ENCODE assay signal across 18 cellular contexts in genomic region chr11:8692417-8692816, GRCh38. TPM values are rescaled to one million over a fixed set of nuclear protein-coding genes. Genes with fewer than 3 reads are reported as not detected.
DNase-seq lines count a peak whose midpoint lies in the region; ATAC-seq and TF ChIP-seq lines count a peak whose summit lies in the region.
"Had no signal": no experiment of that assay in that cellular context is flagged by ENCODE, and none has a peak within 500 bp of the region (broad histone marks: within the 10 kb centered on the region; RNA-seq: fewer than 3 reads in every experiment).

No MANE protein-coding gene starts in this region.

- no peak overlapping the region for H3K9ac ChIP-seq in endodermal cell (ENCODE audit: extremely low read depth, low read length, poor library complexity, severe bottlenecking)

- peak; percentile 5 for DNase-seq in activated CD4-positive, CD25-positive, alpha-beta regulatory T cell treated with anti-CD3 and anti-CD28 coated beads, Interleukin-2, amount 50 U/mL, for 72 hours
- DNase-seq in activated CD4-positive, CD25-positive, alpha-beta regulatory T cell (lab: John Stamatoyannopoulos, UW) = no peak
- DNase-seq in T-helper 17 cell (no peak), endodermal cell (peak; percentile 44), osteoblast (ENCODE audit: insufficient read length, low spot score, missing footprints) (peak; percentile 52), NCI-H2171 treated with DMSO at 0.1 percent for 48 hours (lab: John Stamatoyannopoulos, UW) (no peak), NCI-H1930 (lab: John Stamatoyannopoulos, UW) (no peak)
- no peak for DNase-seq in effector memory CD4-positive, alpha-beta T cell
- DNase-seq: GDM1, GOT3, Karpas-422, MG63, NCI-H1092 treated with DMSO at 0.1 percent for 48 hours, NCI-H1694, NCI-H2107, NCI-H226, NCI-H524 treated with DMSO at 0.1 percent for 48 hours had no signal

- H3K79me2 ChIP-seq in osteoblast (ENCODE audit: insufficient read depth, low read length) = peaks cover 4% of the 10 kb centered on the region

- H3K27me3 ChIP-seq in endodermal cell (ENCODE audit: control insufficient read depth, insufficient read depth, low read length, poor library complexity, severe bottlenecking) (no peaks in the 10 kb centered on the region), osteoblast (ENCODE audit: insufficient read depth, low read length) (no peaks in the 10 kb centered on the region)
- H3K27me3 ChIP-seq in effector memory CD4-positive, alpha-beta T cell (replicated peaks; ENCODE audit: control insufficient read depth, insufficient read depth, low read length, poor library complexity, severe bottlenecking) = no peaks in the 10 kb centered on the region
- H3K27me3 ChIP-seq: MG63 had no signal

- H3K36me3 Mint-ChIP-seq in T-helper 17 cell (ENCODE audit: low read depth) (peaks cover 2% of the 10 kb centered on the region), endodermal cell (ENCODE audit: low read depth) (peaks cover 69% of the 10 kb centered on the region)

- H3K27ac ChIP-seq in endodermal cell (ENCODE audit: low read depth, low read length) (no peak overlapping the region), osteoblast (ENCODE audit: low read depth, low read length) (peak overlapping the region; percentile 80)
- H3K27ac ChIP-seq in effector memory CD4-positive, alpha-beta T cell (ENCODE audit: insufficient read depth, low read length, poor library complexity, severe bottlenecking) = no peak overlapping the region
- H3K27ac ChIP-seq: 22Rv1 had no signal

- no peak for ATAC-seq in T-helper 17 cell

- no peaks in the 10 kb centered on the region for H4K20me1 ChIP-seq in osteoblast (ENCODE audit: insufficient read depth, low read length)

- H3K4me3 Mint-ChIP-seq in T-helper 17 cell = no peak overlapping the region
- H3K4me3 Mint-ChIP-seq in endodermal cell = no peak overlapping the region

- 94 to 100% methylated on average over 2 of the region's 3 CpGs for WGBS in endodermal cell (ENCODE audit: insufficient coverage in 1 of 2, insufficient read length in 1 of 2), 2 experiments

- H3K9me3 ChIP-seq in T-helper 17 cell (ENCODE audit: control insufficient read depth, low read length, poor library complexity, severe bottlenecking) (no peaks in the 10 kb centered on the region), endodermal cell (ENCODE audit: control insufficient read depth, low read length) (no peaks in the 10 kb centered on the region), osteoblast (ENCODE audit: low read depth, low read length) (no peaks in the 10 kb centered on the region)
- no peaks in the 10 kb centered on the region for H3K9me3 ChIP-seq in effector memory CD4-positive, alpha-beta T cell (ENCODE audit: control insufficient read depth, low read length)
- H3K9me3 ChIP-seq: MG63 had no signal

- H3K4me1 ChIP-seq in endodermal cell (ENCODE audit: control insufficient read depth, insufficient read depth, low read length) (peaks cover 3% of the 10 kb centered on the region), osteoblast (ENCODE audit: insufficient read depth, low read length) (peaks cover 38% of the 10 kb centered on the region)
- peaks cover 12% of the 10 kb centered on the region for H3K4me1 ChIP-seq in effector memory CD4-positive, alpha-beta T cell (ENCODE audit: control insufficient read depth, insufficient read depth, low read length, poor library complexity, severe bottlenecking)

- TF ChIP-seq CTCF in endodermal cell (conservative IDR thresholded peaks at IDR 0.05) = no peak
- TF ChIP-seq CTCF in osteoblast (IDR thresholded peaks at IDR 0.05; ENCODE audit: extremely low read depth, low read depth, low read length) = no peak

- H3K27ac Mint-ChIP-seq in T-helper 17 cell = peak overlapping the region; percentile 27
- H3K27ac Mint-ChIP-seq in endodermal cell = peak overlapping the region; percentile 53

- H3K9me3 Mint-ChIP-seq in endodermal cell = no peaks in the 10 kb centered on the region

- H3K36me3 ChIP-seq in endodermal cell (ENCODE audit: control insufficient read depth, insufficient read depth, low read length) = peaks cover 80% of the 10 kb centered on the region
- H3K36me3 ChIP-seq in osteoblast (ENCODE audit: insufficient read depth, low read length) = peaks cover 64% of the 10 kb centered on the region
- H3K36me3 ChIP-seq in effector memory CD4-positive, alpha-beta T cell (ENCODE audit: control insufficient read depth, insufficient read depth, low read length) = no peaks in the 10 kb centered on the region

- peaks cover 28% of the 10 kb centered on the region for H3K4me1 Mint-ChIP-seq in T-helper 17 cell
- H3K4me1 Mint-ChIP-seq in endodermal cell = peaks cover 26% of the 10 kb centered on the region

- no peak overlapping the region for H3K4me3 ChIP-seq in endodermal cell (ENCODE audit: low read length)
- no peak overlapping the region for H3K4me3 ChIP-seq in osteoblast (ENCODE audit: insufficient read depth, low read length)
- no peak overlapping the region for H3K4me3 ChIP-seq in effector memory CD4-positive, alpha-beta T cell (ENCODE audit: insufficient read depth, low read depth, low read length, poor library complexity, severe bottlenecking)
- H3K4me3 ChIP-seq: MG63 had no signal

- H2AFZ ChIP-seq in osteoblast (ENCODE audit: low read length) = no peak overlapping the region

- H3K27me3 Mint-ChIP-seq in T-helper 17 cell = no peaks in the 10 kb centered on the region
- H3K27me3 Mint-ChIP-seq in endodermal cell (ENCODE audit: insufficient read depth) = no peaks in the 10 kb centered on the region

- no peak overlapping the region for H3K4me2 ChIP-seq in osteoblast (ENCODE audit: insufficient read depth, low read length)

RNA-seq across cellular contexts. Expression of gene RPL27A, which starts 9.8 kb away (rescaled TPM):
- 1,000 to 10,000 TPM; 1,682 to 1,804 TPM for total RNA-seq in T-helper 17 cell
- total RNA-seq in endodermal cell = 1,000 to 10,000 TPM; 1,114 to 1,791 TPM
- 2,532 TPM for polyA plus RNA-seq in endodermal cell (2013, experiment 1 of 2)
- 2,350 TPM for polyA plus RNA-seq in endodermal cell (2013, experiment 2 of 2)
- 710 and 869 TPM in 2 replicates for total RNA-seq in osteoblast

RNA-seq across cellular contexts. Expression of gene TRIM66, which starts 10.0 kb away (rescaled TPM):
- total RNA-seq in T-helper 17 cell = 10 to 100 TPM; 20.0 to 23.5 TPM
- total RNA-seq in endodermal cell = 1 to 10 TPM; 4.3 to 4.6 TPM
- polyA plus RNA-seq in endodermal cell (2013, experiment 1 of 2) = 7.1 TPM
- polyA plus RNA-seq in endodermal cell (2013, experiment 2 of 2) = 3.7 TPM
- 9.0 and 10.9 TPM in 2 replicates for total RNA-seq in osteoblast

Comparison
In these comparisons a context has a peak if more than half of its experiments do, and no peak if none do; other contexts are left out.
1. DNase-seq: peak in activated CD4-positive, CD25-positive, alpha-beta regulatory T cell treated with anti-CD3 and anti-CD28 coated beads, Interleukin-2, amount 50 U/mL, for 72 hours (single experiment), endodermal cell (single experiment) and osteoblast (single experiment); none in activated CD4-positive, CD25-positive, alpha-beta regulatory T cell (0 of 4), T-helper 17 cell (0 of 3), NCI-H2171 treated with DMSO at 0.1 percent for 48 hours (single experiment), effector memory CD4-positive, alpha-beta T cell (0 of 3) and NCI-H1930 (0 of 2).